9 cellular contexts compared by ENCODE assay signal in genomic region chr5:143887302-143887638, GRCh38.
A peak's percentile ranks its signal among the peaks of the same experiment; 100 is the strongest.
DNase-seq lines count a peak whose midpoint lies in the region; ATAC-seq, FAIRE-seq and TF ChIP-seq lines count a peak whose summit lies in the region.
"Had no signal": no experiment of that assay in that cellular context is flagged by ENCODE, and none has a peak within 500 bp of the region (broad histone marks: within the 10 kb centered on the region; RNA-seq: fewer than 3 reads in every experiment).

No MANE protein-coding gene starts in this region.

- peak; percentile 83 for DNase-seq in Daoy (ENCODE audit: low read depth)
- peak; percentile 66 for DNase-seq in NCI-H2107 treated with DMSO at 0.1 percent for 48 hours (lab: John Stamatoyannopoulos, UW; ENCODE audit: unreplicated experiment)
- DNase-seq in bronchial epithelial cell (ENCODE audit: low read depth): peak; percentile 39
- DNase-seq in neural progenitor cell (ENCODE audit: low spot score): no peak
- DNase-seq in endothelial cell (ENCODE audit: low spot score): no peak
- DNase-seq in 8988T: no peak
- DNase-seq in GM13977 (ENCODE audit: low spot score): no peak

- no peaks in the 10 kb centered on the region for H3K79me2 ChIP-seq in neural progenitor cell (ENCODE audit: low read depth)

- H3K4me3 Mint-ChIP-seq in neural progenitor cell (no peak overlapping the region), endothelial cell (ENCODE audit: unreplicated experiment) (no peak overlapping the region)
- H3K4me3 Mint-ChIP-seq: T-helper 1 cell treated with Interleukin-12 subunit alpha and Interleukin-12 subunit beta and Interleukin-4 antibody, amounts not matched to agents 30 μg/mL and 1 μg/mL, for 36 hours had no signal

- H3K27ac ChIP-seq in neural progenitor cell: no peak overlapping the region

- H3K36me3 ChIP-seq in bronchial epithelial cell (ENCODE audit: control insufficient read depth, insufficient read depth, low read length): no peaks in the 10 kb centered on the region
- no peaks in the 10 kb centered on the region for H3K36me3 ChIP-seq in neural progenitor cell

- in situ Hi-C loops in GM13977 (cut with MboI; ENCODE audit: low pct_unique_long_range_greater_than_20kb, low sequenced_read_pairs, unreplicated experiment): no loop called here

- H3K9me3 Mint-ChIP-seq in neural progenitor cell: no peaks in the 10 kb centered on the region
- no peaks in the 10 kb centered on the region for H3K9me3 Mint-ChIP-seq in endothelial cell (ENCODE audit: unreplicated experiment)
- H3K9me3 Mint-ChIP-seq: T-helper 1 cell treated with Interleukin-12 subunit alpha and Interleukin-12 subunit beta and Interleukin-4 antibody, amounts not matched to agents 30 μg/mL and 1 μg/mL, for 36 hours had no signal

- H3K27me3 Mint-ChIP-seq in neural progenitor cell (ENCODE audit: insufficient read depth, low read depth) (peaks cover 2% of the 10 kb centered on the region), endothelial cell (ENCODE audit: unreplicated experiment) (peaks cover 3% of the 10 kb centered on the region)

- H3K36me3 Mint-ChIP-seq in neural progenitor cell: no peaks in the 10 kb centered on the region
- H3K36me3 Mint-ChIP-seq in endothelial cell (ENCODE audit: low read depth, unreplicated experiment): no peaks in the 10 kb centered on the region

- no peaks in the 10 kb centered on the region for H4K20me1 ChIP-seq in neural progenitor cell (ENCODE audit: low read depth)

- H3K4me1 Mint-ChIP-seq in neural progenitor cell (peaks cover 39% of the 10 kb centered on the region), endothelial cell (ENCODE audit: unreplicated experiment) (peaks cover 10% of the 10 kb centered on the region)

- H3K9ac ChIP-seq in neural progenitor cell: no peak overlapping the region

- no peaks in the 10 kb centered on the region for H3K4me1 ChIP-seq in neural progenitor cell

- H3K27ac Mint-ChIP-seq in neural progenitor cell (peak overlapping the region; percentile 9), endothelial cell (ENCODE audit: unreplicated experiment) (no peak overlapping the region)
- H3K27ac Mint-ChIP-seq: T-helper 1 cell treated with Interleukin-12 subunit alpha and Interleukin-12 subunit beta and Interleukin-4 antibody, amounts not matched to agents 30 μg/mL and 1 μg/mL, for 36 hours had no signal

- no peak overlapping the region for H3K4me2 ChIP-seq in neural progenitor cell

- TF ChIP-seq CTCF in bronchial epithelial cell (IDR thresholded peaks at IDR 0.05; ENCODE audit: insufficient read depth, low read length, severe bottlenecking): no peak
- TF ChIP-seq CTCF in neural progenitor cell (IDR thresholded peaks at IDR 0.05): no peak
- no peak for TF ChIP-seq CTCF in endothelial cell (IDR thresholded peaks at IDR 0.05; ENCODE audit: unreplicated experiment)
- TF ChIP-seq CTCF in GM13977 (IDR thresholded peaks at IDR 0.05; ENCODE audit: extremely low read depth, insufficient read depth, missing control alignments): no peak

- no peak overlapping the region for H2AFZ ChIP-seq in neural progenitor cell (replicated peaks)

- H3K27me3 ChIP-seq in bronchial epithelial cell (ENCODE audit: control insufficient read depth, insufficient read depth, low read length): no peaks in the 10 kb centered on the region
- H3K27me3 ChIP-seq in neural progenitor cell: no peaks in the 10 kb centered on the region

- ATAC-seq in HG03342 (IDR thresholded peaks at IDR 0.05; ENCODE audit: unreplicated experiment): no peak

- no peak for FAIRE-seq in bronchial epithelial cell (lab: Jason Lieb, UNC)

- H3F3A ChIP-seq in neural progenitor cell (ENCODE audit: low read depth): no peaks in the 10 kb centered on the region

- H3K4me3 ChIP-seq in bronchial epithelial cell (ENCODE audit: low read depth, low read length) (no peak overlapping the region), neural progenitor cell (no peak overlapping the region)

- no peaks in the 10 kb centered on the region for H3K9me3 ChIP-seq in neural progenitor cell (ENCODE audit: low read depth)

Comparison
In these comparisons a context has a peak if more than half of its experiments do, and no peak if none do; other contexts are left out.
1. DNase-seq: peak in Daoy (single experiment), NCI-H2107 treated with DMSO at 0.1 percent for 48 hours (single experiment) and bronchial epithelial cell (single experiment); none in neural progenitor cell (single experiment), endothelial cell (single experiment), 8988T (single experiment) and GM13977 (single experiment).